ENCODE assay signal across 7 cellular contexts in the genomic region with DNA sequence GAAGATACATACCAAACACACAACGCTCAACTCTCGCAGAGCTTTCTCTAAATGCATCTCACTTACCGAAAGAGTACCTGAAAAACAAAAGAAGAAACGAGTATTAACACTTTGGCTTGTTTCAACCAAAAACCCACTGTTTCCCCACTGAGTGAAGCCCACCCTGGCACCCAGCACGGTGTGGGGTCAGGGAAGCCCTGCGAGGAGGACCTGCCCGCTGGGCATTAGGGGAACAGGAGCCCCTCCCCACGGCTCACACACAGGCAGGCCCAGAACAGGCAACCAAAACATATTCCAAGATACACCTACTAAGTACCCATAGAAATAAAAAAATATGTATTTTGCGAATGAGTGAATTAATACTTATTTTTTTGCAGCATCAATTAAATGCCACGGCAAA.
"Had no signal": no experiment of that assay in that cellular context is flagged by ENCODE, and none has a peak within 500 bp of the region (broad histone marks: within the 10 kb centered on the region; RNA-seq: fewer than 3 reads in every experiment).

No MANE protein-coding gene starts in this region.

- H3K4me3 Mint-ChIP-seq: H9 had no signal

- H3K4me3 ChIP-seq: K562 had no signal

- FAIRE-seq: H1, H54, K562 had no signal

- H3K9me3 Mint-ChIP-seq: H9 had no signal

- ATAC-seq: K562 had no signal

- DNase-seq: H9, HCEC 1CT, IMR-90, KG1 had no signal
